ENCODE assay signal across 12 cellular contexts in genomic region chr4:159106636-159107035, GRCh38. TPM values are rescaled to one million over a fixed set of nuclear protein-coding genes. Genes with fewer than 3 reads are reported as not detected.
A peak's percentile ranks its signal among the peaks of the same experiment; 100 is the strongest.
DNase-seq lines count a peak whose midpoint lies in the region; ATAC-seq and TF ChIP-seq lines count a peak whose summit lies in the region.
"Had no signal": no experiment of that assay in that cellular context is flagged by ENCODE, and none has a peak within 500 bp of the region (broad histone marks: within the 10 kb centered on the region; RNA-seq: fewer than 3 reads in every experiment).

No MANE protein-coding gene starts in this region.

- no peak overlapping the region for H4K12ac ChIP-seq in trophoblast cell (ENCODE audit: low read depth, low read length)

- H2BK5ac ChIP-seq in trophoblast cell (ENCODE audit: low read depth, low read length, poor library complexity) = no peak overlapping the region

- H3K9me2 ChIP-seq in PC-3 (replicated peaks; ENCODE audit: low read length) = no peaks in the 10 kb centered on the region

- H3K4me1 Mint-ChIP-seq in activated CD8-positive, alpha-beta T cell treated with anti-CD3 and anti-CD28 coated beads for 36 hours (ENCODE audit: low read depth) = peaks cover 62% of the 10 kb centered on the region
- peaks cover 37% of the 10 kb centered on the region for H3K4me1 Mint-ChIP-seq in activated CD8-positive, alpha-beta T cell treated with anti-CD3 and anti-CD28 coated beads, Interleukin-2, amount 10 ng/mL, durations not matched to agents 7 days and 5 days (ENCODE audit: low read depth)

- H3K23ac ChIP-seq in trophoblast cell (ENCODE audit: low read length) = no peak overlapping the region

- no peak overlapping the region for H4K91ac ChIP-seq in trophoblast cell (ENCODE audit: low read depth, low read length)

- H3K36me3 ChIP-seq in PC-3 (ENCODE audit: low read depth, low read length) = no peaks in the 10 kb centered on the region
- no peaks in the 10 kb centered on the region for H3K36me3 ChIP-seq in skeletal muscle satellite cell (ENCODE audit: insufficient read depth, low read length)
- H3K36me3 ChIP-seq in left lung = no peaks in the 10 kb centered on the region
- no peaks in the 10 kb centered on the region for H3K36me3 ChIP-seq in trophoblast cell (ENCODE audit: control insufficient read depth in 1 of 2, insufficient read depth in 2 of 2, low read length in 2 of 2)
- H3K36me3 ChIP-seq: tibial nerve had no signal

- H3K9me3 Mint-ChIP-seq in activated CD8-positive, alpha-beta T cell treated with anti-CD3 and anti-CD28 coated beads for 36 hours = no peaks in the 10 kb centered on the region
- H3K9me3 Mint-ChIP-seq in activated CD8-positive, alpha-beta T cell treated with anti-CD3 and anti-CD28 coated beads, Interleukin-2, amount 10 ng/mL, durations not matched to agents 7 days and 5 days (ENCODE audit: insufficient read depth) = no peaks in the 10 kb centered on the region
- H3K9me3 Mint-ChIP-seq: dendritic cell treated with granulocyte-macrophage colony-stimulating factor and Interleukin-4, amounts not matched to agents 40 ng/mL and 50 ng/mL, for 4 days; memory B cell had no signal

- TF ChIP-seq CTCF in activated CD8-positive, alpha-beta T cell treated with anti-CD3 and anti-CD28 coated beads for 36 hours (IDR thresholded peaks at IDR 0.05) = no peak
- TF ChIP-seq CTCF in PC-3 (conservative IDR thresholded peaks at IDR 0.05; ENCODE audit: low read depth, low read length) (no peak), left lung (IDR thresholded peaks at IDR 0.05) (no peak)

- H3K4me3 ChIP-seq in PC-3 (ENCODE audit: low read length) = peak overlapping the region; percentile 21; the same call in 1 of the 2 replicates
- H3K4me3 ChIP-seq in skeletal muscle satellite cell (ENCODE audit: low read length) = no peak overlapping the region
- no peak overlapping the region for H3K4me3 ChIP-seq in left lung
- H3K4me3 ChIP-seq in trophoblast cell (ENCODE audit: low read depth, low read length) = no peak overlapping the region

- peak overlapping the region; percentile 92 for H3K4me2 ChIP-seq in PC-3 (ENCODE audit: low read length)
- peak overlapping the region; percentile 89 for H3K4me2 ChIP-seq in skeletal muscle satellite cell (ENCODE audit: low read length)
- no peak overlapping the region for H3K4me2 ChIP-seq in trophoblast cell (ENCODE audit: low read length)

- H3K4ac ChIP-seq in trophoblast cell (ENCODE audit: low read depth, low read length) = no peak overlapping the region

- BruUV-seq in PC-3 (replicated peaks; lab: Mats Ljungman, UMichigan) = no TSS peak

- TF ChIP-seq POLR2A in erythroblast (IDR thresholded peaks at IDR 0.05; ENCODE audit: low read length) = no peak

- peaks cover 11% of the 10 kb centered on the region; the same call in 1 of the 2 replicates for H4K20me1 ChIP-seq in PC-3 (ENCODE audit: low read length)

- H2BK120ac ChIP-seq in trophoblast cell (ENCODE audit: insufficient read depth, low read length, poor library complexity) = no peak overlapping the region

- no peak overlapping the region for H2AFZ ChIP-seq in PC-3 (ENCODE audit: low read length)
- H2AFZ ChIP-seq in trophoblast cell (ENCODE audit: insufficient read depth, low read length, poor library complexity) = no peak overlapping the region

- peaks cover 75% of the 10 kb centered on the region for H3K79me2 ChIP-seq in PC-3 (ENCODE audit: low read length)
- peaks cover 18% of the 10 kb centered on the region for H3K79me2 ChIP-seq in trophoblast cell (ENCODE audit: control insufficient read depth, insufficient read depth, low read length, poor library complexity)

- no peak overlapping the region for H3K14ac ChIP-seq in trophoblast cell (ENCODE audit: low read length)

- no peak overlapping the region for H3K18ac ChIP-seq in trophoblast cell (ENCODE audit: low read length)

- peaks cover 2% of the 10 kb centered on the region for H3K36me3 Mint-ChIP-seq in activated CD8-positive, alpha-beta T cell treated with anti-CD3 and anti-CD28 coated beads for 36 hours (ENCODE audit: low read depth)
- H3K36me3 Mint-ChIP-seq in activated CD8-positive, alpha-beta T cell treated with anti-CD3 and anti-CD28 coated beads, Interleukin-2, amount 10 ng/mL, durations not matched to agents 7 days and 5 days (ENCODE audit: low read depth) = no peaks in the 10 kb centered on the region

- CTCF ChIA-PET in activated CD8-positive, alpha-beta T cell treated with anti-CD3 and anti-CD28 coated beads for 36 hours (lab: Charles Lee) = interaction anchor here (0.7 to 2.6 kb wide), 4 partner anchors 14 to 70 kb away, joined by 3 to 9 read pairs (median 5); no protein-coding TSS in a partner anchor
- CTCF ChIA-PET in activated CD8-positive, alpha-beta T cell treated with anti-CD3 and anti-CD28 coated beads, Interleukin-2, amount 10 ng/mL, durations not matched to agents 7 days and 5 days (lab: Charles Lee) = interaction anchor here (1.6 kb wide), 1 partner anchor 10 kb away, joined by 4 read pairs; no protein-coding TSS in a partner anchor
- CTCF ChIA-PET in PC-3 (lab: Charles Lee) = no interaction called here

- no peak overlapping the region for H2BK12ac ChIP-seq in trophoblast cell (ENCODE audit: low read length)

- no peak overlapping the region for H2AK5ac ChIP-seq in trophoblast cell (ENCODE audit: low read length)

- peaks cover 17% of the 10 kb centered on the region for H3K79me1 ChIP-seq in trophoblast cell (ENCODE audit: low read length)

- DNase-seq in activated CD8-positive, alpha-beta T cell treated with anti-CD3 and anti-CD28 coated beads for 36 hours = no peak
- no peak for DNase-seq in activated CD8-positive, alpha-beta T cell treated with anti-CD3 and anti-CD28 coated beads, Interleukin-2, amount 10 ng/mL, durations not matched to agents 7 days and 5 days
- no peak for DNase-seq in PC-3
- DNase-seq in erythroblast (lab: John Stamatoyannopoulos, UW) = peak; percentile 17 to 49
- DNase-seq in NCI-H524 treated with DMSO at 0.1 percent for 48 hours (lab: John Stamatoyannopoulos, UW) = no peak
- DNase-seq in left lung = no peak
- no peak for DNase-seq in trophoblast cell
- DNase-seq: NCI-H524 had no signal

- no peaks in the 10 kb centered on the region for H3K27me3 ChIP-seq in PC-3 (ENCODE audit: low read length)
- H3K27me3 ChIP-seq in skeletal muscle satellite cell (ENCODE audit: control insufficient read depth, insufficient read depth, low read length) = no peaks in the 10 kb centered on the region
- H3K27me3 ChIP-seq in left lung = peaks cover 0 to 5% of the 10 kb centered on the region in 2 donors
- H3K27me3 ChIP-seq in trophoblast cell (ENCODE audit: insufficient read depth, low read length) = no peaks in the 10 kb centered on the region
- H3K27me3 ChIP-seq: tibial nerve had no signal

- WGBS in trophoblast cell (ENCODE audit: extremely low coverage, insufficient coverage, insufficient read length) = no CpG with 5 or more reads among the region's 4 CpGs

- peak overlapping the region; percentile 83 for H3K27ac Mint-ChIP-seq in activated CD8-positive, alpha-beta T cell treated with anti-CD3 and anti-CD28 coated beads for 36 hours
- no peak overlapping the region for H3K27ac Mint-ChIP-seq in activated CD8-positive, alpha-beta T cell treated with anti-CD3 and anti-CD28 coated beads, Interleukin-2, amount 10 ng/mL, durations not matched to agents 7 days and 5 days

- peak overlapping the region; percentile 47 for H3K4me3 Mint-ChIP-seq in activated CD8-positive, alpha-beta T cell treated with anti-CD3 and anti-CD28 coated beads for 36 hours
- H3K4me3 Mint-ChIP-seq in activated CD8-positive, alpha-beta T cell treated with anti-CD3 and anti-CD28 coated beads, Interleukin-2, amount 10 ng/mL, durations not matched to agents 7 days and 5 days = no peak overlapping the region
- H3K4me3 Mint-ChIP-seq: memory B cell had no signal

- no peaks in the 10 kb centered on the region for H3F3A ChIP-seq in PC-3 (ENCODE audit: low read length, unreplicated experiment)

- H3K9ac ChIP-seq in PC-3 (ENCODE audit: low read length) (no peak overlapping the region), skeletal muscle satellite cell (ENCODE audit: low read depth, low read length) (no peak overlapping the region), trophoblast cell (ENCODE audit: low read length) (no peak overlapping the region)

- H3K27ac ChIP-seq in PC-3 (ENCODE audit: low read length) (no peak overlapping the region), left lung (no peak overlapping the region), trophoblast cell (ENCODE audit: low read depth, low read length) (no peak overlapping the region)

- POLR2A ChIA-PET in activated CD8-positive, alpha-beta T cell treated with anti-CD3 and anti-CD28 coated beads for 36 hours (lab: Charles Lee) = interaction anchor here (0.7 kb wide), 1 partner anchor 373 kb away, joined by 3 read pairs; no protein-coding TSS in a partner anchor
- POLR2A ChIA-PET in activated CD8-positive, alpha-beta T cell treated with anti-CD3 and anti-CD28 coated beads, Interleukin-2, amount 10 ng/mL, durations not matched to agents 7 days and 5 days (lab: Charles Lee) = no interaction called here
- POLR2A ChIA-PET in PC-3 (lab: Charles Lee; ENCODE audit: unreplicated experiment) = interaction anchor here (0.8 kb wide), 1 partner anchor 192 kb away, joined by 5 read pairs; no protein-coding TSS in a partner anchor

- no peak overlapping the region for H4K8ac ChIP-seq in trophoblast cell (ENCODE audit: low read depth, low read length)

- peaks cover 34% of the 10 kb centered on the region for H3K4me1 ChIP-seq in PC-3 (ENCODE audit: insufficient read depth, low read length)
- peaks cover 31% of the 10 kb centered on the region for H3K4me1 ChIP-seq in skeletal muscle satellite cell (ENCODE audit: control insufficient read depth, insufficient read depth, low read length)
- H3K4me1 ChIP-seq in left lung = peaks cover 11 to 54% of the 10 kb centered on the region in 2 donors
- H3K4me1 ChIP-seq in trophoblast cell (ENCODE audit: control insufficient read depth in 1 of 2, insufficient read depth in 2 of 2, low read length in 2 of 2) = peaks cover 5 to 10% of the 10 kb centered on the region in 2 experiments

- ATAC-seq in activated CD8-positive, alpha-beta T cell treated with anti-CD3 and anti-CD28 coated beads for 36 hours = no peak
- ATAC-seq in activated CD8-positive, alpha-beta T cell treated with anti-CD3 and anti-CD28 coated beads, Interleukin-2, amount 10 ng/mL, durations not matched to agents 7 days and 5 days = no peak
- ATAC-seq in PC-3 (no peak), left lung (no peak)

- peaks cover 5% of the 10 kb centered on the region for H3K27me3 Mint-ChIP-seq in activated CD8-positive, alpha-beta T cell treated with anti-CD3 and anti-CD28 coated beads for 36 hours
- H3K27me3 Mint-ChIP-seq in activated CD8-positive, alpha-beta T cell treated with anti-CD3 and anti-CD28 coated beads, Interleukin-2, amount 10 ng/mL, durations not matched to agents 7 days and 5 days (ENCODE audit: low read depth) = peaks cover 5% of the 10 kb centered on the region
- H3K27me3 Mint-ChIP-seq: memory B cell had no signal

- intact Hi-C loops in activated CD8-positive, alpha-beta T cell treated with anti-CD3 and anti-CD28 coated beads for 36 hours (cut with micrococcal nuclease) = no loop called here
- intact Hi-C loops in PC-3 (cut with micrococcal nuclease) (no loop called here), left lung (cut with DNase I) (no loop called here)

- H3K9me3 ChIP-seq in PC-3 (ENCODE audit: low read length) (no peaks in the 10 kb centered on the region), skeletal muscle satellite cell (replicated peaks; ENCODE audit: low read length) (no peaks in the 10 kb centered on the region), left lung (no peaks in the 10 kb centered on the region), trophoblast cell (ENCODE audit: insufficient read depth, low read depth, low read length) (no peaks in the 10 kb centered on the region)
- H3K9me3 ChIP-seq: tibial nerve had no signal

RNA-seq across cellular contexts. Expression of gene RAPGEF2, which starts 3.8 kb away (rescaled TPM):
- 10 to 100 TPM; 13.7 to 14.8 TPM for total RNA-seq in activated CD8-positive, alpha-beta T cell treated with anti-CD3 and anti-CD28 coated beads for 36 hours
- 10 to 100 TPM; 10.4 to 12.2 TPM for total RNA-seq in activated CD8-positive, alpha-beta T cell treated with anti-CD3 and anti-CD28 coated beads, Interleukin-2, amount 10 ng/mL, durations not matched to agents 7 days and 5 days
- total RNA-seq in PC-3 (2014; rRNA removed) = 21.2 and 21.7 TPM in 2 replicates
- total RNA-seq in skeletal muscle satellite cell (2012; rRNA removed) = 26.4 and 29.5 TPM in 2 replicates
- total RNA-seq in left lung = 10 to 100 TPM; 51.3 to 52.0 TPM
- 55.6 and 55.9 TPM in 2 replicates for polyA plus RNA-seq in trophoblast cell (2013)

Comparison
In these comparisons a context has a peak if more than half of its experiments do, and no peak if none do; other contexts are left out.
1. DNase-seq: peak in erythroblast (2 of 2); none in activated CD8-positive, alpha-beta T cell treated with anti-CD3 and anti-CD28 coated beads for 36 hours (single experiment), activated CD8-positive, alpha-beta T cell treated with anti-CD3 and anti-CD28 coated beads, Interleukin-2, amount 10 ng/mL, durations not matched to agents 7 days and 5 days (single experiment), PC-3 (single experiment), NCI-H524 treated with DMSO at 0.1 percent for 48 hours (single experiment), left lung (0 of 2) and trophoblast cell (0 of 2).